ENCODE assay signal across 28 cellular contexts in the genomic region with DNA sequence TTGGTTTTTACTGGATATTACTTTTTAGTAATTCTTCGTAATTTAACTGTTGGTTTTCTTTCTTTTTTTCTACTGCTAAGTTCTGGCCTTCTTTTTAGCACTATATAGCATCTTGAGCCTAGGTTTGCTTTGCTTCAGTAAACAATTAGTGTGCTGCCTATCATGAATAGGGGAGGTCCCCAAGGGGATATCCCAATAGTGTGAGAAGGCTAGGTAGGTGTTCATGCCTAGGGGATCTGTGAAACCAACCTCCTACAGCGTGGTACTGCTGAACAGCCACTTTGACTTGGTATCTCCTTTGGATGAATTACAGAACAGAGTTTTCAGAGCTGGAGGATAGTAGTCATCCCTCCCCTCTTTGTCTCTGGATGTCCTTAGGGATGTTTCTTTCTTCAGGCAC.
"Had no signal": no experiment of that assay in that cellular context is flagged by ENCODE, and none has a peak within 500 bp of the region (broad histone marks: within the 10 kb centered on the region; RNA-seq: fewer than 3 reads in every experiment).

No MANE protein-coding gene starts in this region.

- H3K27ac ChIP-seq: neural progenitor cell, ovary, parathyroid adenoma, psoas muscle, right lobe of liver, sigmoid colon, stomach, thoracic aorta, thyroid gland, tibial nerve, upper lobe of left lung, vagina had no signal

- H3K27me3 Mint-ChIP-seq: progenitor cell of endocrine pancreas; stimulated activated naive B cell treated with anti-CD40 and anti-IgM and Interleukin-4, amounts not matched to agents 10 μg/mL and 1 μg/mL and 100 μg/mL, for 72 hours; stimulated activated naive CD8-positive, alpha-beta T cell treated with anti-CD3 and anti-CD28 coated beads, Interleukin-15, Interleukin-2, amounts not matched to agents 100 ng/mL and 50 ng/mL, for 24 hours had no signal

- H3K4me1 ChIP-seq: parathyroid adenoma, psoas muscle, right lobe of liver, sigmoid colon, stomach, thyroid gland, tibial nerve, upper lobe of left lung, vagina had no signal

- H3K4me3 Mint-ChIP-seq: nephron; neural progenitor cell; stimulated activated effector memory CD8-positive, alpha-beta T cell treated with anti-CD3 and anti-CD28 coated beads, Interleukin-12 subunit alpha, Interleukin-12 subunit beta, amount 100 ng/mL, for 72 hours; stimulated activated naive B cell treated with anti-CD40 and anti-IgM and Interleukin-4, amounts not matched to agents 10 μg/mL and 1 μg/mL and 100 μg/mL, for 72 hours; stimulated activated naive CD8-positive, alpha-beta T cell treated with anti-CD3 and anti-CD28 coated beads, Interleukin-15, Interleukin-2, amounts not matched to agents 100 ng/mL and 50 ng/mL, for 24 hours had no signal

- H3K4me2 ChIP-seq: neural progenitor cell had no signal

- DNase-seq: occipital lobe; ovary; posterior cingulate gyrus; psoas muscle; right cardiac atrium; right lobe of liver; sigmoid colon; small intestine; stimulated activated CD4-positive, alpha-beta T cell treated with anti-CD3 and anti-CD28 coated beads, Interleukin-15, amount 100 ng/mL, for 24 hours; stimulated activated CD4-positive, alpha-beta T cell treated with anti-CD3 and anti-CD28 coated beads, Interleukin-2, amount 100 ng/mL, for 24 hours; stimulated activated CD4-positive, alpha-beta T cell treated with anti-CD3 and anti-CD28 coated beads, Interleukin-2, amount 100 ng/mL, for 48 hours; stimulated activated CD4-positive, alpha-beta T cell treated with anti-CD3 and anti-CD28 coated beads, Interleukin-4, amount 100 ng/mL, for 24 hours; stimulated activated naive B cell treated with anti-CD40 and anti-IgM and Interleukin-4, amounts not matched to agents 10 μg/mL and 1 μg/mL and 100 μg/mL, for 72 hours; stimulated activated naive CD4-positive, alpha-beta T cell treated with Interleukin-2 at 50 U/mL for 16 hours; stomach; thyroid gland; trophoblast cell; upper lobe of left lung had no signal

- H3K36me3 ChIP-seq: neural progenitor cell, ovary, right lobe of liver, sigmoid colon, stomach, thoracic aorta, thyroid gland, tibial nerve, upper lobe of left lung, vagina had no signal

- H3K27ac Mint-ChIP-seq: nephron; neural progenitor cell; progenitor cell of endocrine pancreas; stimulated activated effector memory CD8-positive, alpha-beta T cell treated with anti-CD3 and anti-CD28 coated beads, Interleukin-12 subunit alpha, Interleukin-12 subunit beta, amount 100 ng/mL, for 72 hours; stimulated activated naive B cell treated with anti-CD40 and anti-IgM and Interleukin-4, amounts not matched to agents 10 μg/mL and 1 μg/mL and 100 μg/mL, for 72 hours; stimulated activated naive CD8-positive, alpha-beta T cell treated with anti-CD3 and anti-CD28 coated beads, Interleukin-15, Interleukin-2, amounts not matched to agents 100 ng/mL and 50 ng/mL, for 24 hours had no signal

- H3K9me3 ChIP-seq: ovary, psoas muscle, right lobe of liver, thoracic aorta, thyroid gland, upper lobe of left lung, vagina had no signal

- H3K9me3 Mint-ChIP-seq: neural progenitor cell had no signal

- H3K27me3 ChIP-seq: neural progenitor cell, ovary, right lobe of liver, sigmoid colon, stomach, thyroid gland, tibial nerve, upper lobe of left lung, vagina had no signal

- H3K79me2 ChIP-seq: parathyroid adenoma had no signal

- H3K36me3 Mint-ChIP-seq: neural progenitor cell; stimulated activated effector memory CD8-positive, alpha-beta T cell treated with anti-CD3 and anti-CD28 coated beads, Interleukin-12 subunit alpha, Interleukin-12 subunit beta, amount 100 ng/mL, for 72 hours; stimulated activated naive B cell treated with anti-CD40 and anti-IgM and Interleukin-4, amounts not matched to agents 10 μg/mL and 1 μg/mL and 100 μg/mL, for 72 hours had no signal

- H3K9ac ChIP-seq: neural progenitor cell, parathyroid adenoma had no signal

- H2AFZ ChIP-seq: neural progenitor cell, parathyroid adenoma had no signal

- H3K4me1 Mint-ChIP-seq: nephron; neural progenitor cell; stimulated activated effector memory CD8-positive, alpha-beta T cell treated with anti-CD3 and anti-CD28 coated beads, Interleukin-12 subunit alpha, Interleukin-12 subunit beta, amount 100 ng/mL, for 72 hours; stimulated activated naive B cell treated with anti-CD40 and anti-IgM and Interleukin-4, amounts not matched to agents 10 μg/mL and 1 μg/mL and 100 μg/mL, for 72 hours had no signal

- ATAC-seq: psoas muscle; right cardiac atrium; right lobe of liver; stimulated activated effector memory CD8-positive, alpha-beta T cell treated with anti-CD3 and anti-CD28 coated beads, Interleukin-12 subunit alpha, Interleukin-12 subunit beta, amount 100 ng/mL, for 72 hours; stimulated activated naive B cell treated with anti-CD40 and anti-IgM and Interleukin-4, amounts not matched to agents 10 μg/mL and 1 μg/mL and 100 μg/mL, for 72 hours had no signal

- FAIRE-seq: small intestine, urothelium cell line had no signal

- H3K4me3 ChIP-seq: neural progenitor cell, ovary, psoas muscle, right lobe of liver, sigmoid colon, stomach, thoracic aorta, thyroid gland, tibial nerve, upper lobe of left lung, vagina had no signal
